ENCODE assay signal across 16 cellular contexts in the genomic region with DNA sequence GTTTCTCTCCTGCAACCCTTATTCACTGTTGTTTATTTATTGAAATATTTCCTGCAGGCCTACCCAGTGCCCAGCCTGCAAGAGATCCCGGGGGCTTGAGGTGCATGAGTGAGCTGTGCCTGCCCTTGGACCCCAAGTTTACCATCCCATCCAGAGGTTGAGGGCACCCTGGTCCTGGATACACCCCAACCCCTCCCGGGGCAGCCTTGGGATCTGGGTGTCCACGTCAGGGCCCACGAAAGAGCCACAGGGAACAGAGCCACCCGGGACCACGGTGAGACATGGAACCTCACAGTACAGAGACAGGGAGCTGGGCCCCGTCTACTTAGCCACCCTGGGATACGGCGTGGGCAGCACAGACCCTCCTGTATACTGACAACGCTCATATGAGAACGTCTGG. TPM values are rescaled to one million over a fixed set of nuclear protein-coding genes. Genes with fewer than 3 reads are reported as not detected.
DNase-seq lines count a peak whose midpoint lies in the region; ATAC-seq, FAIRE-seq and TF ChIP-seq lines count a peak whose summit lies in the region.
"Had no signal": no experiment of that assay in that cellular context is flagged by ENCODE, and none has a peak within 500 bp of the region (broad histone marks: within the 10 kb centered on the region; RNA-seq: fewer than 3 reads in every experiment).

No MANE protein-coding gene starts in this region.

- no peak overlapping the region for H3K27ac Mint-ChIP-seq in chondrocyte (ENCODE audit: unreplicated experiment)
- H3K27ac Mint-ChIP-seq in nephron, result peak overlapping the region; percentile 42 to 67 (median 64)
- H3K27ac Mint-ChIP-seq: CD14-positive monocyte had no signal

- H3K4me1 Mint-ChIP-seq in chondrocyte (ENCODE audit: low read depth) (peaks cover 7% of the 10 kb centered on the region), nephron (no peaks in the 10 kb centered on the region)
- H3K4me1 Mint-ChIP-seq: CD14-positive monocyte; CD4-positive, alpha-beta memory T cell; GM23338 had no signal

- DNase-seq in Right ventricle myocardium inferior (ENCODE audit: missing footprints) (peak; percentile 32), Right ventricle myocardium superior (no peak), chondrocyte (ENCODE audit: low spot score) (peak; percentile 51), urothelium cell line (ENCODE audit: low spot score) (no peak), globus pallidus (ENCODE audit: low spot score) (no peak)
- DNase-seq: Calu3; CD4-positive, alpha-beta memory T cell; HCEC 1CT had no signal

- peak; percentile 58 for FAIRE-seq in urothelium cell line (lab: Jason Lieb, UNC)
- FAIRE-seq: A549, G401.6, GM12891, H54 had no signal

- H3K9me3 Mint-ChIP-seq in chondrocyte (ENCODE audit: low read depth) (peaks cover 5% of the 10 kb centered on the region), nephron (peaks cover 5% of the 10 kb centered on the region)

- TF ChIP-seq CTCF in chondrocyte (IDR thresholded peaks at IDR 0.05), result no peak
- no peak for TF ChIP-seq CTCF in nephron (IDR thresholded peaks at IDR 0.05; ENCODE audit: unreplicated experiment in 3 of 3)

- intact Hi-C loops in Right ventricle myocardium inferior (cut with DNase I) (no loop called here), Right ventricle myocardium superior (cut with DNase I) (no loop called here)

- H3K36me3 Mint-ChIP-seq in chondrocyte (ENCODE audit: low read depth), result no peaks in the 10 kb centered on the region
- peaks cover 10% of the 10 kb centered on the region for H3K36me3 Mint-ChIP-seq in nephron (ENCODE audit: low read depth)
- H3K36me3 Mint-ChIP-seq: CD14-positive monocyte had no signal

- H3K27me3 Mint-ChIP-seq in chondrocyte (ENCODE audit: low read depth) (no peaks in the 10 kb centered on the region), nephron (ENCODE audit: low read depth) (no peaks in the 10 kb centered on the region)
- H3K27me3 Mint-ChIP-seq: CD4-positive, alpha-beta memory T cell had no signal

- ATAC-seq in Right ventricle myocardium inferior (no peak), Right ventricle myocardium superior (ENCODE audit: poor library complexity) (no peak), GM18861 (IDR thresholded peaks at IDR 0.05; ENCODE audit: unreplicated experiment) (no peak)
- ATAC-seq: A549 had no signal

- no peak overlapping the region for H3K4me3 Mint-ChIP-seq in chondrocyte (ENCODE audit: unreplicated experiment)
- no peak overlapping the region for H3K4me3 Mint-ChIP-seq in nephron
- H3K4me3 Mint-ChIP-seq: CD14-positive monocyte; CD4-positive, alpha-beta memory T cell; GM23338 had no signal

RNA-seq across cellular contexts. Expression of a gene that starts 28.8 kb away (rescaled TPM):
- 37.2 TPM for total RNA-seq in Right ventricle myocardium inferior
- total RNA-seq in Right ventricle myocardium superior, result 34.5 TPM
- total RNA-seq in chondrocyte, result 38.1 to 72.5 TPM (median 70.6 TPM) in 3 replicates

Comparison
In these comparisons a context has a peak if more than half of its experiments do, and no peak if none do; other contexts are left out.
1. DNase-seq: peak in Right ventricle myocardium inferior (single experiment) and chondrocyte (single experiment); none in Right ventricle myocardium superior (single experiment), urothelium cell line (single experiment) and globus pallidus (single experiment).